Comparison of ENCODE assay signal across 9 cellular contexts in genomic region chr12:89384750-89385273, GRCh38. TPM values are rescaled to one million over a fixed set of nuclear protein-coding genes. Genes with fewer than 3 reads are reported as not detected.
DNase-seq lines count a peak whose midpoint lies in the region; ATAC-seq and TF ChIP-seq lines count a peak whose summit lies in the region.
"Had no signal": no experiment of that assay in that cellular context is flagged by ENCODE, and none has a peak within 500 bp of the region (broad histone marks: within the 10 kb centered on the region; RNA-seq: fewer than 3 reads in every experiment).

No MANE protein-coding gene starts in this region.

- peak overlapping the region; percentile 57; the same call in 1 of the 2 replicates for H3K14ac ChIP-seq in IMR-90 (replicated peaks; ENCODE audit: low read depth, low read length)

- no peak for TF ChIP-seq POLR2A in IMR-90 (IDR thresholded peaks at IDR 0.05; ENCODE audit: low read depth, low read length)

- no peak overlapping the region; the same call in 1 of the 2 replicates for H4K5ac ChIP-seq in IMR-90 (ENCODE audit: low read depth, low read length)

- ATAC-seq in IMR-90 (ENCODE audit: low read depth) (peak; percentile 16), HG03095 (IDR thresholded peaks at IDR 0.05; ENCODE audit: unreplicated experiment) (no peak)

- CTCF ChIA-PET in IMR-90 (lab: Yijun Ruan, JAX) = interaction anchor here (2.0 kb wide), 1 partner anchor 9 kb away, joined by 5 read pairs; no protein-coding TSS in a partner anchor

- H3K4me3 ChIP-seq in IMR-90 (ENCODE audit: insufficient read depth, low read depth, low read length) (no peak overlapping the region), mesodermal cell (ENCODE audit: extremely low read depth, insufficient read depth, low read length, poor library complexity, severe bottlenecking) (no peak overlapping the region), subcutaneous abdominal adipose tissue (ENCODE audit: low read depth in 1 of 5, low read length in 5 of 5) (peak overlapping the region in 1 of 5 donors; percentile 31)

- H2AK5ac ChIP-seq in IMR-90 (ENCODE audit: low read depth, low read length) = peak overlapping the region; percentile 10; the same call in 1 of the 2 replicates

- H4K8ac ChIP-seq in IMR-90 (ENCODE audit: low read depth in 2 of 2, low read length in 2 of 2) = peak overlapping the region; percentile 19 to 53; a peak in 3 of 4 replicates

- H3K4me1 Mint-ChIP-seq in chondrocyte (ENCODE audit: low read depth) (peaks cover 28% of the 10 kb centered on the region), progenitor cell of endocrine pancreas (ENCODE audit: low read depth) (peaks cover 50% of the 10 kb centered on the region)

- H3K36me3 ChIP-seq in IMR-90 (ENCODE audit: control insufficient read depth, insufficient read depth, low read length) (no peaks in the 10 kb centered on the region), mesodermal cell (ENCODE audit: control insufficient read depth, insufficient read depth, low read length) (no peaks in the 10 kb centered on the region), subcutaneous abdominal adipose tissue (ENCODE audit: control insufficient read depth in 5 of 5, insufficient read depth in 5 of 5, low read length in 5 of 5) (no peaks in the 10 kb centered on the region)

- H3K36me3 Mint-ChIP-seq in chondrocyte (ENCODE audit: low read depth) (no peaks in the 10 kb centered on the region), progenitor cell of endocrine pancreas (ENCODE audit: insufficient read depth) (no peaks in the 10 kb centered on the region)

- peak overlapping the region; percentile 54; the same call in 2 of the 3 replicates for H2BK15ac ChIP-seq in IMR-90 (ENCODE audit: low read depth, low read length)

- no peak for TF ChIP-seq RAD21 in IMR-90 (IDR thresholded peaks at IDR 0.05; ENCODE audit: low read length)

- dilution Hi-C loops in IMR-90 (cut with HindIII; ENCODE audit: low sequenced_read_pairs, unreplicated experiment) = no loop called here

- H3K4me3 Mint-ChIP-seq in chondrocyte (ENCODE audit: unreplicated experiment) (no peak overlapping the region), progenitor cell of endocrine pancreas (ENCODE audit: low read depth) (no peak overlapping the region)
- H3K4me3 Mint-ChIP-seq: CD4-positive, alpha-beta T cell had no signal

- H3K27me3 ChIP-seq in IMR-90 (ENCODE audit: control insufficient read depth, insufficient read depth, low read length) (no peaks in the 10 kb centered on the region), subcutaneous abdominal adipose tissue (ENCODE audit: control insufficient read depth in 5 of 5, insufficient read depth in 4 of 5, low read length in 5 of 5) (no peaks in the 10 kb centered on the region)

- peak overlapping the region; percentile 20; the same call in 1 of the 2 replicates for H3K23ac ChIP-seq in IMR-90 (ENCODE audit: low read depth, low read length)

- no peaks in the 10 kb centered on the region for H3K27me3 Mint-ChIP-seq in chondrocyte (ENCODE audit: low read depth)
- H3K27me3 Mint-ChIP-seq in progenitor cell of endocrine pancreas = no peaks in the 10 kb centered on the region
- H3K27me3 Mint-ChIP-seq: CD4-positive, alpha-beta T cell had no signal

- H3K9me3 Mint-ChIP-seq in chondrocyte (ENCODE audit: low read depth) = no peaks in the 10 kb centered on the region
- H3K9me3 Mint-ChIP-seq in progenitor cell of endocrine pancreas (ENCODE audit: low read depth) = no peaks in the 10 kb centered on the region
- H3K9me3 Mint-ChIP-seq: CD4-positive, alpha-beta T cell had no signal

- H3K9ac ChIP-seq in IMR-90 (ENCODE audit: low read depth, low read length) = peak overlapping the region; percentile 10; the same call in 1 of the 2 replicates
- peak overlapping the region in 1 of 5 donors; percentile 11 for H3K9ac ChIP-seq in subcutaneous abdominal adipose tissue (ENCODE audit: low read length in 5 of 5)

- H3K4me2 ChIP-seq in IMR-90 (ENCODE audit: low read depth, low read length) = peak overlapping the region; percentile 10; the same call in 1 of the 2 replicates

- no peak overlapping the region for H2AFZ ChIP-seq in IMR-90 (replicated peaks; ENCODE audit: low read length, poor library complexity)

- no peak for TF ChIP-seq CTCF in IMR-90 (conservative IDR thresholded peaks at IDR 0.05; ENCODE audit: low read depth, low read length)
- no peak for TF ChIP-seq CTCF in chondrocyte (IDR thresholded peaks at IDR 0.05)
- no peak for TF ChIP-seq CTCF in progenitor cell of endocrine pancreas (IDR thresholded peaks at IDR 0.05; ENCODE audit: unreplicated experiment)

- H3K79me1 ChIP-seq in IMR-90 (ENCODE audit: low read depth in 1 of 2, low read length in 2 of 2) = peaks cover 0 to 3% of the 10 kb centered on the region in 2 experiments; a peak in 1 of 4 replicates

- WGBS in IMR-90 (ENCODE audit: extremely low coverage in 2 of 2, insufficient read length in 1 of 2), 2 experiments = no CpG with 5 or more reads among the region's 3 CpGs
- WGBS in mesodermal cell (ENCODE audit: insufficient coverage in 2 of 2), 2 experiments = 100% methylated on average over 1 of the region's 3 CpGs; no CpG with 5 or more reads in 1 of the 2 experiments

- H3K9me1 ChIP-seq in IMR-90 (ENCODE audit: insufficient read depth, low read length) = peaks cover 6% of the 10 kb centered on the region

- H4K91ac ChIP-seq in IMR-90 (ENCODE audit: insufficient read depth, low read depth, low read length) = peak overlapping the region; percentile 30

- H3K27ac ChIP-seq in IMR-90 (ENCODE audit: insufficient read depth, low read length) (peak overlapping the region; percentile 67; the same call in 1 of the 2 replicates), mesodermal cell (ENCODE audit: low read depth, low read length, severe bottlenecking) (peak overlapping the region; percentile 16), subcutaneous abdominal adipose tissue (ENCODE audit: low read depth, low read length) (peak overlapping the region; percentile 71)

- H3K4ac ChIP-seq in IMR-90 (ENCODE audit: low read depth, low read length) = peak overlapping the region; percentile 46; the same call in 1 of the 2 replicates

- H2BK5ac ChIP-seq in IMR-90 (ENCODE audit: low read depth, low read length, poor library complexity, severe bottlenecking) = peak overlapping the region; percentile 82

- H3K27ac Mint-ChIP-seq in chondrocyte (ENCODE audit: unreplicated experiment) (peak overlapping the region; percentile 76), progenitor cell of endocrine pancreas (no peak overlapping the region)
- H3K27ac Mint-ChIP-seq: CD4-positive, alpha-beta T cell had no signal

- no peak for DNase-seq in IMR-90
- no peak for DNase-seq in chondrocyte (ENCODE audit: low spot score)
- no peak for DNase-seq in progenitor cell of endocrine pancreas (ENCODE audit: low spot score, unreplicated experiment)
- DNase-seq in NCI-H2029 (lab: John Stamatoyannopoulos, UW) = no peak
- DNase-seq in NCI-H2081 treated with DMSO at 0.1 percent for 48 hours (lab: John Stamatoyannopoulos, UW) = no peak
- DNase-seq: CD4-positive, alpha-beta T cell had no signal

- H3K9me3 ChIP-seq in IMR-90 (ENCODE audit: control insufficient read depth, insufficient read depth, low read length) = no peaks in the 10 kb centered on the region
- H3K9me3 ChIP-seq in mesodermal cell (ENCODE audit: control insufficient read depth, low read length) = no peaks in the 10 kb centered on the region
- H3K9me3 ChIP-seq in subcutaneous abdominal adipose tissue (ENCODE audit: control insufficient read depth in 5 of 5, low read length in 5 of 5) = no peaks in the 10 kb centered on the region

- H3K18ac ChIP-seq in IMR-90 (ENCODE audit: low read depth, low read length) = peak overlapping the region; percentile 30

- peak overlapping the region; percentile 75 for H2BK120ac ChIP-seq in IMR-90 (ENCODE audit: low read depth, low read length)

- H2BK20ac ChIP-seq in IMR-90 (ENCODE audit: low read depth, low read length) = peak overlapping the region; percentile 64

- no peaks in the 10 kb centered on the region for H4K20me1 ChIP-seq in IMR-90 (ENCODE audit: insufficient read depth, low read length)

- no TSS peak for BruUV-seq in IMR-90 (replicated peaks; lab: Mats Ljungman, UMichigan)

- intact Hi-C loops in IMR-90 (cut with micrococcal nuclease) = loop anchor here (2.0 kb wide), 1 partner anchor 68 kb away; no protein-coding TSS in a partner anchor

- in situ Hi-C loops in IMR-90 (cut with MboI; ENCODE audit: low sequenced_read_pairs) = no loop called here

- no peak overlapping the region for H2AK9ac ChIP-seq in IMR-90 (replicated peaks; ENCODE audit: low read depth, low read length, poor library complexity)

- H3K4me1 ChIP-seq in IMR-90 (ENCODE audit: control insufficient read depth, insufficient read depth, low read length) (peaks cover 12% of the 10 kb centered on the region), mesodermal cell (ENCODE audit: control insufficient read depth, insufficient read depth, low read length, poor library complexity, severe bottlenecking) (peaks cover 37% of the 10 kb centered on the region), subcutaneous abdominal adipose tissue (ENCODE audit: control insufficient read depth in 5 of 5, insufficient read depth in 5 of 5, low read length in 5 of 5) (peaks cover 17 to 50% (median 40%) of the 10 kb centered on the region in 5 donors)

- POLR2A ChIA-PET in IMR-90 (lab: Charles Lee; ENCODE audit: unreplicated experiment) = interaction anchor here (2.0 kb wide), 1 partner anchor 67 kb away, joined by 8 read pairs; no protein-coding TSS in a partner anchor

- H3K56ac ChIP-seq in IMR-90 (ENCODE audit: extremely low read depth, insufficient read depth, low read length) = peak overlapping the region; percentile 37; the same call in 1 of the 2 replicates

TF ChIP-seq in IMR-90, 13 proteins besides CTCF, POLR2A, EP300 and RAD21 (continues in another document):
- TF ChIP-seq MAFK (IDR thresholded peaks at IDR 0.05; ENCODE audit: low read depth, low read length) (no peak), RFX5 (IDR thresholded peaks at IDR 0.05; ENCODE audit: low read depth, low read length) (no peak), CEBPB (IDR thresholded peaks at IDR 0.05; ENCODE audit: low read depth, low read length) (no peak), FOS (IDR thresholded peaks at IDR 0.05; ENCODE audit: low read depth, low read length) (no peak), RCOR1 (IDR thresholded peaks at IDR 0.05; ENCODE audit: insufficient replicate concordance, low read length) (no peak), BHLHE40 (IDR thresholded peaks at IDR 0.05; ENCODE audit: low read depth, low read length) (no peak)

RNA-seq across cellular contexts. Expression of gene DUSP6, which starts 32.5 kb away (rescaled TPM):
- total RNA-seq in IMR-90 (2012; rRNA removed) = 70.1 and 78.6 TPM in 2 replicates
- polyA plus RNA-seq in IMR-90 (2012; rRNA removed) = 38.5 and 59.0 TPM in 2 replicates
- polyA plus RNA-seq in IMR-90 (2012; cell fraction: cytosol; rRNA removed) = 16.4 and 21.0 TPM in 2 replicates
- polyA plus RNA-seq in IMR-90 (2012; cell fraction: nucleus; rRNA removed; ENCODE audit: low replicate concordance) = 213 and 221 TPM in 2 replicates
- total RNA-seq in chondrocyte = 5.9 to 9.9 TPM (median 8.3 TPM) in 3 replicates
- 378 TPM for polyA plus RNA-seq in mesodermal cell (2013, experiment 1 of 2)
- 304 TPM for polyA plus RNA-seq in mesodermal cell (2013, experiment 2 of 2)
- total RNA-seq in progenitor cell of endocrine pancreas = 80.1 and 85.8 TPM in 2 replicates

Comparison
In these comparisons a context has a peak if more than half of its experiments do, and no peak if none do; other contexts are left out.
1. H3K27ac ChIP-seq: peak in every context shown above with its lines; median percentile 71 in subcutaneous abdominal adipose tissue; 67 in IMR-90; 16 in mesodermal cell.